Comparison of ENCODE assay signal across 15 cellular contexts in genomic region chr11:11409916-11410315, GRCh38. TPM values are rescaled to one million over a fixed set of nuclear protein-coding genes. Genes with fewer than 3 reads are reported as not detected.
DNase-seq lines count a peak whose midpoint lies in the region; ATAC-seq and TF ChIP-seq lines count a peak whose summit lies in the region.
"Had no signal": no experiment of that assay in that cellular context is flagged by ENCODE, and none has a peak within 500 bp of the region (broad histone marks: within the 10 kb centered on the region; RNA-seq: fewer than 3 reads in every experiment).

No MANE protein-coding gene starts in this region.

- intact Hi-C loops in left ventricle myocardium superior (cut with micrococcal nuclease) (no loop called here), uterus (cut with DNase I; ENCODE audit: low total_unique reads) (no loop called here)

- peak overlapping the region; percentile 33 to 68 for H3K27ac ChIP-seq in uterus

- no peak overlapping the region for H3K4me3 Mint-ChIP-seq in stimulated activated naive CD8-positive, alpha-beta T cell treated with anti-CD3 and anti-CD28 coated beads, Interleukin-15, amount 100 ng/mL, for 72 hours
- H3K4me3 Mint-ChIP-seq: B cell; stimulated activated memory B cell treated with anti-CD40 and anti-IgM and Interleukin-4, amounts not matched to agents 10 μg/mL and 1 μg/mL and 100 μg/mL, for 72 hours had no signal

- ATAC-seq in stimulated activated naive CD8-positive, alpha-beta T cell treated with anti-CD3 and anti-CD28 coated beads, Interleukin-15, amount 100 ng/mL, for 72 hours, result peak; percentile 23
- no peak for ATAC-seq in stimulated activated naive CD8-positive, alpha-beta T cell treated with anti-CD3 and anti-CD28 coated beads, Interleukin-15, Interleukin-2, amounts not matched to agents 100 U/mL and 50 U/mL, for 24 hours
- ATAC-seq in left ventricle myocardium superior, result peak; percentile 16
- ATAC-seq in GM18870 (IDR thresholded peaks at IDR 0.05; ENCODE audit: unreplicated experiment), result no peak
- no peak for ATAC-seq in HG03039 (IDR thresholded peaks at IDR 0.05; ENCODE audit: unreplicated experiment)
- ATAC-seq in HG03108 (IDR thresholded peaks at IDR 0.05; ENCODE audit: unreplicated experiment), result no peak

- H3K9me3 ChIP-seq in uterus, result no peaks in the 10 kb centered on the region

- H3K4me1 ChIP-seq in uterus, result peaks cover 0 to 30% of the 10 kb centered on the region in 2 donors

- DNase-seq in stimulated activated naive CD8-positive, alpha-beta T cell treated with anti-CD3 and anti-CD28 coated beads, Interleukin-15, amount 100 ng/mL, for 72 hours, result no peak
- DNase-seq in stimulated activated naive CD8-positive, alpha-beta T cell treated with anti-CD3 and anti-CD28 coated beads, Interleukin-15, Interleukin-2, amounts not matched to agents 100 U/mL and 50 U/mL, for 24 hours, result no peak
- peak; percentile 94 to 98 for DNase-seq in NCI-H524 (lab: John Stamatoyannopoulos, UW)
- no peak for DNase-seq in left ventricle myocardium superior
- peak in 1 of 2 donors; percentile 37 for DNase-seq in uterus
- DNase-seq: activated CD4-positive, alpha-beta T cell treated with anti-CD3 and anti-CD28 coated beads for 4 hours; foreskin fibroblast; Kasumi-1; stimulated activated CD4-positive, alpha-beta T cell treated with anti-CD3 and anti-CD28 coated beads, Interleukin-4, amount 100 ng/mL, for 1 hour; SW 1271 had no signal

- H3K9me3 Mint-ChIP-seq in stimulated activated naive CD8-positive, alpha-beta T cell treated with anti-CD3 and anti-CD28 coated beads, Interleukin-15, amount 100 ng/mL, for 72 hours, result no peaks in the 10 kb centered on the region
- H3K9me3 Mint-ChIP-seq: stimulated activated memory B cell treated with anti-CD40 and anti-IgM and Interleukin-4, amounts not matched to agents 10 μg/mL and 1 μg/mL and 100 μg/mL, for 72 hours had no signal

- H3K4me3 ChIP-seq in uterus, result no peak overlapping the region

- no peaks in the 10 kb centered on the region for H3K36me3 ChIP-seq in uterus

- H3K27me3 ChIP-seq in uterus, result no peaks in the 10 kb centered on the region

- no peak overlapping the region for H3K27ac Mint-ChIP-seq in stimulated activated naive CD8-positive, alpha-beta T cell treated with anti-CD3 and anti-CD28 coated beads, Interleukin-15, amount 100 ng/mL, for 72 hours
- H3K27ac Mint-ChIP-seq: B cell; stimulated activated memory B cell treated with anti-CD40 and anti-IgM and Interleukin-4, amounts not matched to agents 10 μg/mL and 1 μg/mL and 100 μg/mL, for 72 hours had no signal

- TF ChIP-seq POLR2A in uterus (IDR thresholded peaks at IDR 0.05), result no peak

- H3K27me3 Mint-ChIP-seq in stimulated activated naive CD8-positive, alpha-beta T cell treated with anti-CD3 and anti-CD28 coated beads, Interleukin-15, amount 100 ng/mL, for 72 hours, result peaks cover 3% of the 10 kb centered on the region

- TF ChIP-seq CTCF in uterus (IDR thresholded peaks at IDR 0.05), result no peak

- no peaks in the 10 kb centered on the region for H3K4me1 Mint-ChIP-seq in stimulated activated naive CD8-positive, alpha-beta T cell treated with anti-CD3 and anti-CD28 coated beads, Interleukin-15, amount 100 ng/mL, for 72 hours
- H3K4me1 Mint-ChIP-seq: B cell; stimulated activated memory B cell treated with anti-CD40 and anti-IgM and Interleukin-4, amounts not matched to agents 10 μg/mL and 1 μg/mL and 100 μg/mL, for 72 hours had no signal

RNA-seq across cellular contexts. Expression of gene CSNK2A3, which starts 56.9 kb away (rescaled TPM):
- total RNA-seq in left ventricle myocardium superior, result 1.1 TPM
- total RNA-seq in uterus, result 1 to 10 TPM; 1.0 to 3.0 (median 2.0) TPM

Comparison
In these comparisons a context has a peak if more than half of its experiments do, and no peak if none do; other contexts are left out.
1. ATAC-seq: peak in stimulated activated naive CD8-positive, alpha-beta T cell treated with anti-CD3 and anti-CD28 coated beads, Interleukin-15, amount 100 ng/mL, for 72 hours (single experiment) and left ventricle myocardium superior (single experiment); none in stimulated activated naive CD8-positive, alpha-beta T cell treated with anti-CD3 and anti-CD28 coated beads, Interleukin-15, Interleukin-2, amounts not matched to agents 100 U/mL and 50 U/mL, for 24 hours (single experiment), GM18870 (single experiment), HG03039 (single experiment) and HG03108 (single experiment).
2. DNase-seq: peak in NCI-H524 (2 of 2); none in stimulated activated naive CD8-positive, alpha-beta T cell treated with anti-CD3 and anti-CD28 coated beads, Interleukin-15, amount 100 ng/mL, for 72 hours (0 of 2), stimulated activated naive CD8-positive, alpha-beta T cell treated with anti-CD3 and anti-CD28 coated beads, Interleukin-15, Interleukin-2, amounts not matched to agents 100 U/mL and 50 U/mL, for 24 hours (single experiment) and left ventricle myocardium superior (single experiment).